In genomic region chr4:152707632-152708031, GRCh38 we compare ENCODE assay signal across 20 cellular contexts.
"Had no signal": no experiment of that assay in that cellular context is flagged by ENCODE, and none has a peak within 500 bp of the region (broad histone marks: within the 10 kb centered on the region; RNA-seq: fewer than 3 reads in every experiment).

No MANE protein-coding gene starts in this region.

- H3K4me1 Mint-ChIP-seq: nephron had no signal

- H3K27ac ChIP-seq: dorsolateral prefrontal cortex, gastrocnemius medialis, heart right ventricle, left ventricle myocardium inferior, lower lobe of right lung, sigmoid colon, upper lobe of right lung, vagina had no signal

- H3K4me3 ChIP-seq: dorsolateral prefrontal cortex, gastrocnemius medialis, heart right ventricle, left ventricle myocardium inferior, lower lobe of right lung, sigmoid colon, skin epidermis, suprapubic skin, thyroid gland, upper lobe of right lung, vagina had no signal

- H3K9me3 ChIP-seq: gastrocnemius medialis, lower lobe of right lung, sigmoid colon, suprapubic skin, thyroid gland, upper lobe of right lung, vagina had no signal

- H3K27me3 ChIP-seq: dorsolateral prefrontal cortex, gastrocnemius medialis, sigmoid colon, suprapubic skin, thyroid gland, upper lobe of right lung, vagina had no signal

- H3K36me3 ChIP-seq: gastrocnemius medialis, heart right ventricle, left ventricle myocardium inferior, lower lobe of right lung, sigmoid colon, suprapubic skin, thyroid gland, upper lobe of right lung, vagina had no signal

- H3K27me3 Mint-ChIP-seq: memory B cell had no signal

- H3K4me3 Mint-ChIP-seq: memory B cell, naive B cell, nephron had no signal

- ATAC-seq: gastrocnemius medialis; heart right ventricle; left cardiac atrium; lower lobe of right lung; stimulated activated naive CD8-positive, alpha-beta T cell treated with anti-CD3 and anti-CD28 coated beads, Interleukin-15, Interleukin-2, amounts not matched to agents 100 U/mL and 50 U/mL, for 24 hours; upper lobe of right lung had no signal

- H3K4me1 ChIP-seq: gastrocnemius medialis, lower lobe of right lung, sigmoid colon, upper lobe of right lung, vagina had no signal

- H3K27ac Mint-ChIP-seq: memory B cell, naive B cell, nephron had no signal

- DNase-seq: cortex of kidney; dorsolateral prefrontal cortex; effector CD8-positive, alpha-beta T cell; gastrocnemius medialis; heart right ventricle; left cardiac atrium; left ventricle myocardium inferior; lower lobe of right lung; midbrain; naive B cell; sigmoid colon; stimulated activated CD4-positive, alpha-beta T cell treated with anti-CD3 and anti-CD28 coated beads, Interleukin-12 subunit alpha, Interleukin-12 subunit beta, amount 100 ng/mL, for 4 hours; stimulated activated naive CD8-positive, alpha-beta T cell treated with anti-CD3 and anti-CD28 coated beads, Interleukin-15, Interleukin-2, amounts not matched to agents 100 U/mL and 50 U/mL, for 24 hours; upper lobe of right lung had no signal
